Comparison of ENCODE assay signal across 8 cellular contexts in genomic region chr17:410674-411401, GRCh38. TPM values are rescaled to one million over a fixed set of nuclear protein-coding genes. Genes with fewer than 3 reads are reported as not detected.
DNase-seq lines count a peak whose midpoint lies in the region; ATAC-seq, FAIRE-seq and TF ChIP-seq lines count a peak whose summit lies in the region.

No MANE protein-coding gene starts in this region.

- peaks cover 58% of the 10 kb centered on the region for H3K36me3 Mint-ChIP-seq in activated T-helper 17 cell treated with anti-CD3 and anti-CD28 coated beads, Interleukin-2, amount 50 U/mL, for 72 hours (ENCODE audit: low read depth)
- peaks cover 4% of the 10 kb centered on the region for H3K36me3 Mint-ChIP-seq in osteocyte (ENCODE audit: unreplicated experiment)

- peaks cover 54% of the 10 kb centered on the region for H3K4me1 Mint-ChIP-seq in activated T-helper 17 cell treated with anti-CD3 and anti-CD28 coated beads, Interleukin-2, amount 50 U/mL, for 72 hours
- peaks cover 22% of the 10 kb centered on the region for H3K4me1 Mint-ChIP-seq in osteocyte (ENCODE audit: unreplicated experiment)

- H3K27me3 Mint-ChIP-seq in activated T-helper 17 cell treated with anti-CD3 and anti-CD28 coated beads, Interleukin-2, amount 50 U/mL, for 72 hours = no peaks in the 10 kb centered on the region
- H3K27me3 Mint-ChIP-seq in osteocyte (ENCODE audit: unreplicated experiment) = no peaks in the 10 kb centered on the region

- no peaks in the 10 kb centered on the region for H3K9me3 Mint-ChIP-seq in activated T-helper 17 cell treated with anti-CD3 and anti-CD28 coated beads, Interleukin-2, amount 50 U/mL, for 72 hours
- no peaks in the 10 kb centered on the region for H3K9me3 Mint-ChIP-seq in osteocyte (ENCODE audit: unreplicated experiment)

- no peak for ATAC-seq in activated T-helper 17 cell treated with anti-CD3 and anti-CD28 coated beads, Interleukin-2, amount 50 U/mL, for 72 hours (replicated peaks)

- no peak for TF ChIP-seq POLR2A in GM12892 (IDR thresholded peaks at IDR 0.05; ENCODE audit: low read depth, low read length)

- peak overlapping the region; percentile 99 for H3K27ac Mint-ChIP-seq in activated T-helper 17 cell treated with anti-CD3 and anti-CD28 coated beads, Interleukin-2, amount 50 U/mL, for 72 hours
- peak overlapping the region; percentile 88 for H3K27ac Mint-ChIP-seq in osteocyte (ENCODE audit: unreplicated experiment)

- no peak for TF ChIP-seq CTCF in fibroblast of the aortic adventitia (IDR thresholded peaks at IDR 0.05; ENCODE audit: insufficient read depth, low read length)
- no peak for TF ChIP-seq CTCF in osteocyte (IDR thresholded peaks at IDR 0.05)

- H3K4me3 ChIP-seq in fibroblast of the aortic adventitia (ENCODE audit: low read depth, low read length) = peak overlapping the region; percentile 96

- DNase-seq in DMS53 (lab: John Stamatoyannopoulos, UW) (peak; percentile 43), DMS53 treated with DMSO at 0.1 percent for 48 hours (lab: John Stamatoyannopoulos, UW; ENCODE audit: unreplicated experiment) (no peak), NCI-H460 (ENCODE audit: extremely low read depth, low read depth) (peak; percentile 42), fibroblast of the aortic adventitia (ENCODE audit: low read depth) (peak; percentile 28), osteocyte (ENCODE audit: extremely low spot score, unreplicated experiment) (no peak), GM12892 (ENCODE audit: insufficient read length) (no peak), HPDE6-E6E7 (ENCODE audit: extremely low spot score) (no peak)

- FAIRE-seq in GM12892 (lab: Jason Lieb, UNC) = no peak

- peak overlapping the region; percentile 81 for H3K4me3 Mint-ChIP-seq in activated T-helper 17 cell treated with anti-CD3 and anti-CD28 coated beads, Interleukin-2, amount 50 U/mL, for 72 hours
- peak overlapping the region; percentile 79 for H3K4me3 Mint-ChIP-seq in osteocyte (ENCODE audit: unreplicated experiment)

RNA-seq across cellular contexts. Expression of gene RFLNB, which starts 34.9 kb away (rescaled TPM):
- total RNA-seq in NCI-H460 (2014; rRNA removed; shearing (Covaris generic)) = 50.7 and 52.9 TPM in 2 replicates
- 26.9 and 27.4 TPM in 2 replicates for polyA plus RNA-seq in NCI-H460 (2014; cell fraction: nucleus; rRNA removed)
- total RNA-seq in activated T-helper 17 cell treated with anti-CD3 and anti-CD28 coated beads, Interleukin-2, amount 50 U/mL, for 72 hours = 10 to 100 TPM; 50.3 to 54.7 TPM
- total RNA-seq in fibroblast of the aortic adventitia (ENCODE audit: low replicate concordance) = 12.7 and 28.0 TPM in 2 replicates
- total RNA-seq in osteocyte = 18.5 and 19.6 TPM in 2 replicates
- polyA plus RNA-seq in GM12892 (2012; ENCODE audit: missing spikeins) = 3.9 TPM

RNA-seq across cellular contexts. Expression of gene RPH3AL, which starts 58.2 kb away (rescaled TPM):
- 34.8 and 39.9 TPM in 2 replicates for total RNA-seq in NCI-H460 (2014; rRNA removed; shearing (Covaris generic))
- polyA plus RNA-seq in NCI-H460 (2014; cell fraction: nucleus; rRNA removed) = 27.5 and 50.6 TPM in 2 replicates
- total RNA-seq in activated T-helper 17 cell treated with anti-CD3 and anti-CD28 coated beads, Interleukin-2, amount 50 U/mL, for 72 hours = 1 to 10 TPM; 1.9 to 2.5 TPM
- total RNA-seq in fibroblast of the aortic adventitia (ENCODE audit: low replicate concordance) (2.0 and 2.4 TPM in 2 replicates), osteocyte (0.78 and 1.2 TPM in 2 replicates)
- polyA plus RNA-seq in GM12892 (2012; ENCODE audit: missing spikeins) = not detected

Comparison
In these comparisons a context has a peak if more than half of its experiments do, and no peak if none do; other contexts are left out.
1. DNase-seq: peak in DMS53 (single experiment), NCI-H460 (single experiment) and fibroblast of the aortic adventitia (single experiment); none in DMS53 treated with DMSO at 0.1 percent for 48 hours (single experiment), osteocyte (single experiment), GM12892 (single experiment) and HPDE6-E6E7 (single experiment).
2. RNA of gene RPH3AL, which starts 58.2 kb away (total RNA-seq): 34.8 to 39.9 TPM in NCI-H460; 1.9 to 2.5 TPM in activated T-helper 17 cell treated with anti-CD3 and anti-CD28 coated beads, Interleukin-2, amount 50 U/mL, for 72 hours, 2.0 to 2.4 TPM in fibroblast of the aortic adventitia and 0.78 to 1.2 TPM in osteocyte; every median in the first group is over 10 times any median in the second.